Comparison of ENCODE assay signal across 18 cellular contexts in the genomic region with DNA sequence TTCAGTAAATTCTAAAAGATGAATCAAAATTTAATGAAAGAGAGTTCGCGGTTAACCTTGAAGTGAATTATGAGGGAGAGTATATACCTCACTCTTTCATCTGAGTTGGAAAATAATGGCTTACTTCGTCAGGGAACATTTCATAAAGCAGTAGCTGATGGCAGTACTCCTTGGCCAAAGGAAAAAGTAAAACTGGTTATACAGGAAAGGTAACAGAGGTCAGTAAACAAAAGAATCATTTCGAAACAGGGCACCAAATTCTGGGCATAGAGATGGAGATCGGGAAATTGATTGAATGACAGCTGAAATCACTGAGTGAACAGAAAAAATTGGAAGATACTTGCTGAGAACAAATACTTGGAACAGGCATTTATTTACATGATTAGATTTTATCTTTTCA.
"Had no signal": no experiment of that assay in that cellular context is flagged by ENCODE, and none has a peak within 500 bp of the region (broad histone marks: within the 10 kb centered on the region; RNA-seq: fewer than 3 reads in every experiment).

No MANE protein-coding gene starts in this region.

- H3K9me3 ChIP-seq: colonic mucosa, transverse colon had no signal

- H3K4me3 ChIP-seq: colonic mucosa, skin epidermis, transverse colon had no signal

- H3K27me3 ChIP-seq: colonic mucosa, transverse colon had no signal

- ATAC-seq: activated naive CD8-positive, alpha-beta T cell treated with anti-CD3 and anti-CD28 coated beads, Interleukin-2, amount 50 U/mL, for 24 hours; right cardiac atrium; stimulated activated naive CD8-positive, alpha-beta T cell treated with anti-CD3 and anti-CD28 coated beads, Interleukin-15, Interleukin-2, amounts not matched to agents 100 U/mL and 50 U/mL, for 24 hours had no signal

- FAIRE-seq: keratinocyte had no signal

- H3K4me1 ChIP-seq: colonic mucosa, transverse colon had no signal

- H3K36me3 ChIP-seq: colonic mucosa, transverse colon had no signal

- H3K27ac ChIP-seq: colonic mucosa, skin epidermis, transverse colon had no signal

- DNase-seq: activated CD4-positive, alpha-beta T cell treated with anti-CD3 and anti-CD28 coated beads for 1 hour; activated CD8-positive, alpha-beta memory T cell treated with anti-CD3 and anti-CD28 coated beads for 24 hours; activated CD8-positive, alpha-beta memory T cell treated with anti-CD3 and anti-CD28 coated beads, Interleukin-2, amount 50 U/mL, for 48 hours; activated effector memory CD4-positive, alpha-beta T cell treated with Interleukin-2 at 50 U/mL for 16 hours; activated naive CD4-positive, alpha-beta T cell treated with anti-CD3 and anti-CD28 coated beads, Interleukin-2, amount 10 ng/mL, durations not matched to agents 7 days and 5 days; activated naive CD8-positive, alpha-beta T cell treated with anti-CD3 and anti-CD28 coated beads, Interleukin-2, amount 50 U/mL, for 24 hours; activated T-cell treated with anti-CD3 and anti-CD28 coated beads, Interleukin-2, amount 50 U/mL, for 48 hours; anterior cingulate cortex; central memory CD4-positive, alpha-beta T cell; colonic mucosa; hypothalamus; naive B cell; right cardiac atrium; stimulated activated naive CD8-positive, alpha-beta T cell treated with anti-CD3 and anti-CD28 coated beads, Interleukin-15, Interleukin-2, amounts not matched to agents 100 U/mL and 50 U/mL, for 24 hours; substantia nigra; transverse colon had no signal
